ENCODE assay signal across 7 cellular contexts in the genomic region with DNA sequence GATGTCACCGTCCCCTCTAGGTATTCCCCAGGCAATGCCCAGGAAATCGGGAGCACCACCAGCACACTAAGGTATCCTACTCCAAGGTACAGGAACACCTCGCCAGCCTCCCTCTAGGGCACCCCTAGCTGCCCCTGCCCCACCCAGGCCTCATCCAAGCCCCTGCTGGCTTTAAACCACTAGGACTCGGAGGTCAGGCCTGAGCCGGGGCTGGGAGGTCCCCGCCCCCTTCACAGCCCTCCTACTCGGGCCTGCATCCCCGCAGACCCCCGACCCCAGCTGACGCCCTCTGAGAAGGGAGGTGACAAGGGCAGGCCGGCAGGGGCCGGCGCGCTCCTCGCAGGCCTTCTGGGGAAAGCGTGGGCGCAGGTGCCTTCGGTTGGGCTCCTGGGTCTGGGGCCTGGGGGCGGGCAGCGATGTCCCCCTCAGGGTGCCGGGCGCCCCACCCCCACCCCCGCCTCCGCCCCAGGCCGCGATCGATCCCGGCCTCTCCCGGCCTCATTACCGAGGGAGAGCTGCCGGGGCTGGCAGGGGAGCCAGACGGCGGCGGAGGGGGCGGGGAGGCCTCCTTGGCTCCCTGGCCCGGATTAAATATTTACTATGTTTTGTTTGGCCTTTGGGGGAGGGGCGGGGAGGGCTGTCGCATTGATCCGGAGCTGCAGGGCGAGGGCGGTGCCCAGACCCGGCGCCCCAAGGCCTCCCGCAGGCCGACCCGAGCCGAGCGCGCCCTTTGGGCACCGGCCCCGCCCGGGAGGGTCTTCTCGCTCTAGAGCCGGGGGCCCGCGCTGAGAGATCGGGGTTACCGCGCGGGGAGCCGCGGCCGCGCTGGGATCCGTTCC. TPM values are rescaled to one million over a fixed set of nuclear protein-coding genes. Genes with fewer than 3 reads are reported as not detected.
DNase-seq lines count a peak whose midpoint lies in the region; TF ChIP-seq lines count a peak whose summit lies in the region.

No MANE protein-coding gene starts in this region.

- 19% methylated on average over 20 of the region's 65 CpGs for WGBS in suprapubic skin

- TF ChIP-seq EP300 in suprapubic skin (IDR thresholded peaks at IDR 0.05) = no peak

- no peak overlapping the region for H3K27ac ChIP-seq in HUES6 (ENCODE audit: low read depth, low read length)
- peak overlapping the region; percentile 73 for H3K27ac ChIP-seq in suprapubic skin

- no peak for TF ChIP-seq POLR2A in suprapubic skin (IDR thresholded peaks at IDR 0.05)

- H3K4me1 ChIP-seq in HUES6 (ENCODE audit: control insufficient read depth, insufficient read depth, low read length) (peaks cover 30% of the 10 kb centered on the region), suprapubic skin (peaks cover 55% of the 10 kb centered on the region)

- no peak overlapping the region for H3K9ac ChIP-seq in HUES6 (ENCODE audit: low read length)

- no peak for DNase-seq in astrocyte of the spinal cord (ENCODE audit: low read depth, low spot score)
- peak; percentile 57 for DNase-seq in kidney tubule cell (ENCODE audit: low spot score)
- peak in 1 of 2 donors; percentile 66 for DNase-seq in suprapubic skin (ENCODE audit: low spot score in 2 of 2)
- DNase-seq in HUDEP-2 (lab: John Stamatoyannopoulos, UW; ENCODE audit: unreplicated experiment in 76 of 76) = no peak
- DNase-seq in UCSD-AML1 (lab: John Stamatoyannopoulos, UW; ENCODE audit: unreplicated experiment) = no peak
- DNase-seq in HPDE6-E6E7 (ENCODE audit: extremely low spot score) = no peak

- in situ Hi-C loops in astrocyte of the spinal cord (cut with HindIII; ENCODE audit: low sequenced_read_pairs) = no loop called here

- no peak for TF ChIP-seq CTCF in astrocyte of the spinal cord (IDR thresholded peaks at IDR 0.05; ENCODE audit: low read depth, low read length)
- no peak for TF ChIP-seq CTCF in suprapubic skin (IDR thresholded peaks at IDR 0.05)

- H3K36me3 ChIP-seq in HUES6 (ENCODE audit: control insufficient read depth, insufficient read depth, low read length) = no peaks in the 10 kb centered on the region
- no peaks in the 10 kb centered on the region for H3K36me3 ChIP-seq in suprapubic skin

- peaks cover 27% of the 10 kb centered on the region for H3K27me3 ChIP-seq in HUES6 (ENCODE audit: control insufficient read depth, insufficient read depth, low read length)
- H3K27me3 ChIP-seq in suprapubic skin = no peaks in the 10 kb centered on the region

- H3K9me3 ChIP-seq in HUES6 (ENCODE audit: control insufficient read depth, insufficient read depth, low read depth, low read length) (no peaks in the 10 kb centered on the region), suprapubic skin (no peaks in the 10 kb centered on the region)

- H3K4me3 ChIP-seq in HUES6 (ENCODE audit: low read depth, low read length) (peak overlapping the region; percentile 53), astrocyte of the spinal cord (ENCODE audit: low read depth, low read length) (peak overlapping the region; percentile 12), suprapubic skin (peak overlapping the region; percentile 62)

RNA-seq across cellular contexts. Expression of gene RTN4RL1, which starts 27.3 kb away (rescaled TPM):
- total RNA-seq in suprapubic skin = 10 to 100 TPM; 16.4 to 24.8 (median 21.6) TPM

RNA-seq across cellular contexts. Expression of gene DPH1, which starts 32.1 kb away (rescaled TPM):
- 100 to 1,000 TPM in 1 of 4 donors, 10 to 100 TPM in 3; 58.7 to 115 (median 66.3) TPM for total RNA-seq in suprapubic skin

RNA-seq across cellular contexts. Expression of gene OVCA2, which starts 44.0 kb away (rescaled TPM):
- 10 to 100 TPM; 36.6 to 51.5 (median 42.7) TPM for total RNA-seq in suprapubic skin

RNA-seq across cellular contexts. Expression of gene HIC1, which starts 57.1 kb away (rescaled TPM):
- total RNA-seq in suprapubic skin = 1 to 10 TPM; 2.7 to 9.5 (median 4.9) TPM

Comparison
In these comparisons a context has a peak if more than half of its experiments do, and no peak if none do; other contexts are left out.
1. H3K4me3 ChIP-seq: peak in every context shown above with its lines; median percentile 62 in suprapubic skin; 53 in HUES6; 12 in astrocyte of the spinal cord.